In the genomic region with DNA sequence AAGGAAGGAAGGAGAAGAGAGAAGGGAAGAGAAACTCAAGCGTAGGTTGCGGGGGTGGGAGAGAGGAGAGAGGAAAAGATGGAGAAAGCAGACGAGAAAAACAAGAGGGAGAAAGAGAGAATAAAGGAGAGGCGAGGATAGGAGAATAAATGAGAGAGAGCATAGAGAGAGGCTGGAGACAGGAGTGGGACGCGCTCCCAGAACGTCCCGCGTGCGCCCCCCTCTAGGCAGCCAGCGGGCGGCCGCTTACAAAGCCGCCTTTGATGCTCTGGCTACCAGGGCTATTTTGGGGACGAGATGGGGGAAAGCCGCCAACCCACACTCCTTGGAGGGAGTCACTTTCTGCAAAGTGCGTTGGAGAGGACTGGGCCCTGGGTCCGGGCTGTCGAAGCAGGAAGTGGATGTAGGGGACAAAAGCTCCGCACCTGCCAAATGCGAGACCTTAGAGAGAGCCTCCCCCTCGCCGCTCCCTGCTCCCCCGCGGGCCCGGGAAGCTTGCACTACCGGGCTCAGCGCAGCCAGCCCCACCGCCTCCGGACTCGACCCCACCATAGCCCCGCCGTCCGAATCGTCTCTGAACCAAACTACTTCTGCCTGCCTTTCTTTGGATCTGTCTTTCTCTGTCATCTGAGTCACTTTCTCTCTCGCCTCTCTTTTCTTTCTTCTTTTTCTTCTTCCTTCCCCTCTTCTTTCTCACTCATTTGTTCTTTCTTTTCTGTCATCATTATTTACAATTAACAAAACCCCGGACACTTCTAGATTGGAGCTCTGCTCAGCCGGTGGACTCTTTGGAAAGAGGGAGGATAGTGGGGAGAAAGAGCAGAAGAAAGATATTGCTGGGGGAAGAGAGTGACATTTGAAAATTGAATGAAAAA, we compare ENCODE assay signal across 1 cellular context.
TF ChIP-seq lines count a peak whose summit lies in the region.

No MANE protein-coding gene starts in this region.

TF ChIP-seq in GM23338, 12 proteins besides CTCF, POLR2A, EP300 and RAD21:
- TF ChIP-seq REST (IDR thresholded peaks at IDR 0.05; ENCODE audit: unreplicated experiment) = no peak
- no peak for TF ChIP-seq ZNF331 (CRISPR knock-in tag; IDR thresholded peaks at IDR 0.05; ENCODE audit: low read depth)
- TF ChIP-seq JUNB (IDR thresholded peaks at IDR 0.05; ENCODE audit: unreplicated experiment) = no peak
- TF ChIP-seq CREB1 (CRISPR knock-in tag; IDR thresholded peaks at IDR 0.05; ENCODE audit: low read depth) = no peak
- TF ChIP-seq POLR2AphosphoS5 (IDR thresholded peaks at IDR 0.05; ENCODE audit: low read depth) = no peak
- TF ChIP-seq ZNF114 (CRISPR knock-in tag; IDR thresholded peaks at IDR 0.05) = no peak
- TF ChIP-seq NANOG (IDR thresholded peaks at IDR 0.05; ENCODE audit: borderline replicate concordance) = no peak
- 0 out of 2 replicates have a peak, but pooled peaks have one; percentile 19 for TF ChIP-seq ETS1 (IDR thresholded peaks at IDR 0.05)
- TF ChIP-seq, protein P1, sequence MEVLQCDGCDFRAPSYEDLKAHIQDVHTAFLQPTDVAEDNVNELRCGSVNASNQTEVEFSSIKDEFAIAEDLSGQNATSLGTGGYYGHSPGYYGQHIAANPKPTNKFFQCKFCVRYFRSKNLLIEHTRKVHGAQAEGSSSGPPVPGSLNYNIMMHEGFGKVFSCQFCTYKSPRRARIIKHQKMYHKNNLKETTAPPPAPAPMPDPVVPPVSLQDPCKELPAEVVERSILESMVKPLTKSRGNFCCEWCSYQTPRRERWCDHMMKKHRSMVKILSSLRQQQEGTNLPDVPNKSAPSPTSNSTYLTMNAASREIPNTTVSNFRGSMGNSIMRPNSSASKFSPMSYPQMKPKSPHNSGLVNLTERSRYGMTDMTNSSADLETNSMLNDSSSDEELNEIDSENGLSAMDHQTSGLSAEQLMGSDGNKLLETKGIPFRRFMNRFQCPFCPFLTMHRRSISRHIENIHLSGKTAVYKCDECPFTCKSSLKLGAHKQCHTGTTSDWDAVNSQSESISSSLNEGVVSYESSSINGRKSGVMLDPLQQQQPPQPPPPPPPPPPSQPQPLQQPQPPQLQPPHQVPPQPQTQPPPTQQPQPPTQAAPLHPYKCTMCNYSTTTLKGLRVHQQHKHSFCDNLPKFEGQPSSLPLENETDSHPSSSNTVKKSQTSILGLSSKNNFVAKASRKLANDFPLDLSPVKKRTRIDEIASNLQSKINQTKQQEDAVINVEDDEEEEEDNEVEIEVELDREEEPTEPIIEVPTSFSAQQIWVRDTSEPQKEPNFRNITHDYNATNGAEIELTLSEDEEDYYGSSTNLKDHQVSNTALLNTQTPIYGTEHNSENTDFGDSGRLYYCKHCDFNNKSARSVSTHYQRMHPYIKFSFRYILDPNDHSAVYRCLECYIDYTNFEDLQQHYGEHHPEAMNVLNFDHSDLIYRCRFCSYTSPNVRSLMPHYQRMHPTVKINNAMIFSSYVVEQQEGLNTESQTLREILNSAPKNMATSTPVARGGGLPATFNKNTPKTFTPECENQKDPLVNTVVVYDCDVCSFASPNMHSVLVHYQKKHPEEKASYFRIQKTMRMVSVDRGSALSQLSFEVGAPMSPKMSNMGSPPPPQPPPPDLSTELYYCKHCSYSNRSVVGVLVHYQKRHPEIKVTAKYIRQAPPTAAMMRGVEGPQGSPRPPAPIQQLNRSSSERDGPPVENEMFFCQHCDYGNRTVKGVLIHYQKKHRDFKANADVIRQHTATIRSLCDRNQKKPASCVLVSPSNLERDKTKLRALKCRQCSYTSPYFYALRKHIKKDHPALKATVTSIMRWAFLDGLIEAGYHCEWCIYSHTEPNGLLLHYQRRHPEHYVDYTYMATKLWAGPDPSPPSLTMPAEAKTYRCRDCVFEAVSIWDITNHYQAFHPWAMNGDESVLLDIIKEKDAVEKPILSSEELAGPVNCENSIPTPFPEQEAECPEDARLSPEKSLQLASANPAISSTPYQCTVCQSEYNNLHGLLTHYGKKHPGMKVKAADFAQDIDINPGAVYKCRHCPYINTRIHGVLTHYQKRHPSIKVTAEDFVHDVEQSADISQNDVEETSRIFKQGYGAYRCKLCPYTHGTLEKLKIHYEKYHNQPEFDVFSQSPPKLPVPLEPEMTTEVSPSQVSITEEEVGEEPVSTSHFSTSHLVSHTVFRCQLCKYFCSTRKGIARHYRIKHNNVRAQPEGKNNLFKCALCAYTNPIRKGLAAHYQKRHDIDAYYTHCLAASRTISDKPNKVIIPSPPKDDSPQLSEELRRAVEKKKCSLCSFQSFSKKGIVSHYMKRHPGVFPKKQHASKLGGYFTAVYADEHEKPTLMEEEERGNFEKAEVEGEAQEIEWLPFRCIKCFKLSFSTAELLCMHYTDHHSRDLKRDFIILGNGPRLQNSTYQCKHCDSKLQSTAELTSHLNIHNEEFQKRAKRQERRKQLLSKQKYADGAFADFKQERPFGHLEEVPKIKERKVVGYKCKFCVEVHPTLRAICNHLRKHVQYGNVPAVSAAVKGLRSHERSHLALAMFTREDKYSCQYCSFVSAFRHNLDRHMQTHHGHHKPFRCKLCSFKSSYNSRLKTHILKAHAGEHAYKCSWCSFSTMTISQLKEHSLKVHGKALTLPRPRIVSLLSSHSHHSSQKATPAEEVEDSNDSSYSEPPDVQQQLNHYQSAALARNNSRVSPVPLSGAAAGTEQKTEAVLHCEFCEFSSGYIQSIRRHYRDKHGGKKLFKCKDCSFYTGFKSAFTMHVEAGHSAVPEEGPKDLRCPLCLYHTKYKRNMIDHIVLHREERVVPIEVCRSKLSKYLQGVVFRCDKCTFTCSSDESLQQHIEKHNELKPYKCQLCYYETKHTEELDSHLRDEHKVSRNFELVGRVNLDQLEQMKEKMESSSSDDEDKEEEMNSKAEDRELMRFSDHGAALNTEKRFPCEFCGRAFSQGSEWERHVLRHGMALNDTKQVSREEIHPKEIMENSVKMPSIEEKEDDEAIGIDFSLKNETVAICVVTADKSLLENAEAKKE (CRISPR knock-in tag; IDR thresholded peaks at IDR 0.05) = no peak
- peak; percentile 91 for TF ChIP-seq EZH2 (IDR thresholded peaks at IDR 0.05; ENCODE audit: low read depth, unreplicated experiment)
- no peak for TF ChIP-seq EZH2phosphoT487 (IDR thresholded peaks at IDR 0.05; ENCODE audit: unreplicated experiment)
- TF ChIP-seq STAT1 (IDR thresholded peaks at IDR 0.05; ENCODE audit: unreplicated experiment) = no peak
